11 cellular contexts compared by ENCODE assay signal in the genomic region with DNA sequence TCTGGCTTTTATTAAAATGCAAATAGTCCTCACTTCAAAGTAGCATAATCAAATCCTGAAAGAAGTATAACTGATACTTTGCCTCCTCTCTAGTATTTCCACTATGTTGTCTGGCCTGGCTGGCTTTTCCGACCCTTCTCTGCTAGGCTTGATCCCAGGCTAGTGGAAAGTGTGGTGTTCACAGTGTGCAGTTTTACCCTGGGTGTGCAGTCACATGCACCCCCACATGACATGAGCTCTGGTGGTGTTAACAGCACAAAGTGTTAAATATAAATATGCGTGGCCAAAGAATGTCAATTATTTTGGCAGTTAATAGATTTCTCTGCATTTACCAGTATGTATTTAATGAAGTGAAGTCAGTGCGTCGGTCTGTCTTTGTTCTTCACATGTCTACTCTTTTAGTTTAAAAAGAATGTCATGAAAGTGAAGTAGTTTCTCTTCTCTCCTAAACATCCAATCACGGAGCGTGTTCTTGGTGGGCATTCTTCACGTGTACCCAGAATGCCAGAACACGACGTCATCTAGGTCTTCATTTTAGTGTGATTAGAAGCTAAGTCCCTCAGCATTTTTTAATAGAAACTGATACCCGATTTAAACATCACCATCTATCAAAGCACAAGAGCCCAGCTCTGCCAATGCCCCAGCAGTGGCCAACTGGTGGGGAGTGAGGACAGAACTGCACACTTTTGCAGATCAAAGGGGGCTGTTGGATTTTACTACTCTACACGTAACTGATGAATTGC.
A peak's percentile ranks its signal among the peaks of the same experiment; 100 is the strongest.
DNase-seq lines count a peak whose midpoint lies in the region; ATAC-seq and TF ChIP-seq lines count a peak whose summit lies in the region.
"Had no signal": no experiment of that assay in that cellular context is flagged by ENCODE, and none has a peak within 500 bp of the region (broad histone marks: within the 10 kb centered on the region; RNA-seq: fewer than 3 reads in every experiment).

No MANE protein-coding gene starts in this region.

- no peak for TF ChIP-seq CTCF in VCaP (conservative IDR thresholded peaks at IDR 0.05)
- no peak for TF ChIP-seq CTCF in liver (IDR thresholded peaks at IDR 0.05; ENCODE audit: low read depth, low read length, missing input control)
- TF ChIP-seq CTCF in BE2C (IDR thresholded peaks at IDR 0.05; ENCODE audit: low read depth, low read length): no peak

- no peak overlapping the region for H3K9ac ChIP-seq in liver (ENCODE audit: low read depth in 1 of 2, low read length in 2 of 2)

- 0 out of 2 replicates have a peak overlapping the region, but pooled peaks have one; percentile 11 for H3K27ac ChIP-seq in VCaP
- peak overlapping the region; percentile 60 to 79 for H3K27ac ChIP-seq in liver (ENCODE audit: low read depth in 1 of 2, low read length in 2 of 2)
- H3K27ac ChIP-seq in skin epidermis: peak overlapping the region in 14 of 21 experiments; percentile 3 to 84 (median 30)

- 84% methylated on average over 11 of the region's 11 CpGs for WGBS in liver

- H3K4me3 ChIP-seq in liver (ENCODE audit: low read depth in 1 of 3, low read length in 3 of 3) (no peak overlapping the region), skin epidermis (no peak overlapping the region), BE2C (ENCODE audit: low read depth, low read length) (no peak overlapping the region)
- H3K4me3 ChIP-seq: GM12878 had no signal

- H3K9me3 ChIP-seq in liver (ENCODE audit: control insufficient read depth in 4 of 4, low read length in 3 of 4) (no peaks in the 10 kb centered on the region), BE2C (no peaks in the 10 kb centered on the region)

- peaks cover 14 to 56% (median 43%) of the 10 kb centered on the region in 4 donors for H3K4me1 ChIP-seq in liver (ENCODE audit: control insufficient read depth in 4 of 4, insufficient read depth in 4 of 4, low read length in 3 of 4)
- H3K4me1 ChIP-seq in BE2C: peaks cover 58% of the 10 kb centered on the region

- peaks cover 1 to 35% (median 10%) of the 10 kb centered on the region in 4 donors for H3K36me3 ChIP-seq in liver (ENCODE audit: control insufficient read depth in 4 of 4, insufficient read depth in 3 of 4, low read depth in 1 of 4, low read length in 3 of 4)
- peaks cover 48% of the 10 kb centered on the region for H3K36me3 ChIP-seq in BE2C

- H3K27me3 ChIP-seq in liver (ENCODE audit: control insufficient read depth in 4 of 4, insufficient read depth in 4 of 4, low read length in 3 of 4) (no peaks in the 10 kb centered on the region), BE2C (no peaks in the 10 kb centered on the region)

- ATAC-seq in GM19395 (IDR thresholded peaks at IDR 0.05; ENCODE audit: unreplicated experiment): no peak
- ATAC-seq in HG03095 (IDR thresholded peaks at IDR 0.05; ENCODE audit: unreplicated experiment): no peak
- ATAC-seq: GM12878 had no signal

- no peak for TF ChIP-seq RAD21 in liver (IDR thresholded peaks at IDR 0.05)

- DNase-seq in DMS53 treated with DMSO at 0.1 percent for 48 hours (lab: John Stamatoyannopoulos, UW; ENCODE audit: unreplicated experiment) (peak; percentile 54), LoVo (ENCODE audit: low spot score) (no peak), BE2C (no peak)
- DNase-seq: activated naive CD4-positive, alpha-beta T cell treated with anti-CD3 and anti-CD28 coated beads, Interleukin-2, amount 50 U/mL, for 16 hours; stimulated activated CD8-positive, alpha-beta memory T cell treated with anti-CD3 and anti-CD28 coated beads, Interleukin-4, amount 100 ng/mL, for 48 hours had no signal

TF ChIP-seq in liver, 16 proteins besides CTCF, POLR2A, EP300 and RAD21:
- no peak for TF ChIP-seq REST (IDR thresholded peaks at IDR 0.05)
- TF ChIP-seq, protein P1, sequence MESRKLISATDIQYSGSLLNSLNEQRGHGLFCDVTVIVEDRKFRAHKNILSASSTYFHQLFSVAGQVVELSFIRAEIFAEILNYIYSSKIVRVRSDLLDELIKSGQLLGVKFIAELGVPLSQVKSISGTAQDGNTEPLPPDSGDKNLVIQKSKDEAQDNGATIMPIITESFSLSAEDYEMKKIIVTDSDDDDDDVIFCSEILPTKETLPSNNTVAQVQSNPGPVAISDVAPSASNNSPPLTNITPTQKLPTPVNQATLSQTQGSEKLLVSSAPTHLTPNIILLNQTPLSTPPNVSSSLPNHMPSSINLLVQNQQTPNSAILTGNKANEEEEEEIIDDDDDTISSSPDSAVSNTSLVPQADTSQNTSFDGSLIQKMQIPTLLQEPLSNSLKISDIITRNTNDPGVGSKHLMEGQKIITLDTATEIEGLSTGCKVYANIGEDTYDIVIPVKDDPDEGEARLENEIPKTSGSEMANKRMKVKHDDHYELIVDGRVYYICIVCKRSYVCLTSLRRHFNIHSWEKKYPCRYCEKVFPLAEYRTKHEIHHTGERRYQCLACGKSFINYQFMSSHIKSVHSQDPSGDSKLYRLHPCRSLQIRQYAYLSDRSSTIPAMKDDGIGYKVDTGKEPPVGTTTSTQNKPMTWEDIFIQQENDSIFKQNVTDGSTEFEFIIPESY (IDR thresholded peaks at IDR 0.05): no peak
- no peak for TF ChIP-seq FOXA2 (IDR thresholded peaks at IDR 0.05)
- no peak for TF ChIP-seq FOXA1 (IDR thresholded peaks at IDR 0.05)
- no peak for TF ChIP-seq SP1 (IDR thresholded peaks at IDR 0.05)
- TF ChIP-seq TAF1 (conservative IDR thresholded peaks at IDR 0.05): no peak
- no peak for TF ChIP-seq YY1 (IDR thresholded peaks at IDR 0.05)
- no peak for TF ChIP-seq GABPA (IDR thresholded peaks at IDR 0.05 in 1 of 2, conservative IDR thresholded peaks at IDR 0.05 in 1 of 2)
- TF ChIP-seq EGR1 (IDR thresholded peaks at IDR 0.05; ENCODE audit: low read depth in 2 of 2): no peak
- TF ChIP-seq MAX (IDR thresholded peaks at IDR 0.05): no peak
- TF ChIP-seq ATF3 (IDR thresholded peaks at IDR 0.05): no peak
- TF ChIP-seq NR2F2 (IDR thresholded peaks at IDR 0.05): no peak
- no peak for TF ChIP-seq HNF4G (IDR thresholded peaks at IDR 0.05)
- no peak for TF ChIP-seq HNF4A (conservative IDR thresholded peaks at IDR 0.05)
- no peak for TF ChIP-seq JUND (IDR thresholded peaks at IDR 0.05)
TF ChIP-seq in liver: peak in this region for 0.

Comparison
In these comparisons a context has a peak if more than half of its experiments do, and no peak if none do; other contexts are left out.
1. H3K27ac ChIP-seq: peak in every context shown above with its lines; median percentile 70 in liver; 30 in skin epidermis; 11 in VCaP.